8 cellular contexts compared by ENCODE assay signal in the genomic region with DNA sequence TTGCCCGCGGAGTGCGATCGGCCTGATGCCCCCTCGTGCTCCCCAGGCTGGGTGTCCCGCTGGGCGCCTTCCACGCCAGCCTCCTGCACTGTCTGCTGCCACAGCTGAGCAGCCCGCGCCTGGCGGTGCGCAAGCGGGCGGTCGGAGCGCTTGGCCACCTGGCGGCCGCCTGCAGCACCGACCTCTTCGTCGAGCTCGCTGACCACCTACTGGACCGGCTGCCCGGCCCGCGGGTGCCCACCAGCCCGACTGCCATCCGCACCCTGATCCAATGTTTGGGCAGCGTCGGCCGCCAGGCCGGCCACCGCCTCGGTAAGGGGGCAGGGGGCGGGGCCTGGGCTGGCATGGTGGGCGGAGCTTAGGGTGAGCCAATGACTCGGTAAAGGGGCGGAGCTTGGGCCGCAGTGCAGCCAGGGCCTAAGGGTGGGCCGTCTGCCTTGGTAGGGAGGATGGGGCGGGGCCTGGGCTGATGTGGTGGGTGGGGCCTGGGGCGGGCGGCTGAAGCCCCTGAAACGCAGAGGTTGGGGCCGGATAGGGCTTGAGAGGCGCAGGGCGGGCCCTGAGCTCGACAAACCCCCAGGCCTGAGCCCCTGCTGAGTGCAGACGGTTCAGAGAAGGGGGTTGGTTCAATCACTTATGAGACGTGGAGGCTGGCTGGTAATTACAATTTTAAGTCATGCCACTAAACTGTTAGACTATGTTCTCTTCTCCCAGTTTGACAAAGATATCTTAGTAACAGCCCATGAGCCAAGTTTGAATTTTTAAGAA. TPM values are rescaled to one million over a fixed set of nuclear protein-coding genes. Genes with fewer than 3 reads are reported as not detected.
A peak's percentile ranks its signal among the peaks of the same experiment; 100 is the strongest.
DNase-seq lines count a peak whose midpoint lies in the region; ATAC-seq and TF ChIP-seq lines count a peak whose summit lies in the region.

No MANE protein-coding gene starts in this region.

- H3K36me3 Mint-ChIP-seq in activated T-cell treated with anti-CD3 and anti-CD28 coated beads, Interleukin-2, amount 50 U/mL, for 4 hours (ENCODE audit: insufficient read depth): no peaks in the 10 kb centered on the region

- H3K36me3 ChIP-seq in OCI-LY7 (ENCODE audit: insufficient read depth, low read length) (peaks cover 4% of the 10 kb centered on the region; the same call in 1 of the 2 replicates), esophagus squamous epithelium (peaks cover 0 to 14% (median 0%) of the 10 kb centered on the region in 3 donors)

- peak overlapping the region; percentile 61 for H3K4me3 ChIP-seq in OCI-LY7 (ENCODE audit: low read depth, low read length, poor library complexity, severe bottlenecking)
- peak overlapping the region; percentile 44 to 76 (median 56) for H3K4me3 ChIP-seq in esophagus squamous epithelium

- ATAC-seq in GM19372 (IDR thresholded peaks at IDR 0.05; ENCODE audit: low read depth, unreplicated experiment): peak; percentile 98
- ATAC-seq in HG03520 (IDR thresholded peaks at IDR 0.05; ENCODE audit: unreplicated experiment): peak; percentile 92
- peak; percentile 99 for ATAC-seq in activated T-cell treated with anti-CD3 and anti-CD28 coated beads, Interleukin-2, amount 50 U/mL, for 4 hours

- H3K4me1 ChIP-seq in OCI-LY7 (ENCODE audit: insufficient read depth, low read length, poor library complexity, severe bottlenecking) (peaks cover 9% of the 10 kb centered on the region), esophagus squamous epithelium (peaks cover 4 to 22% (median 12%) of the 10 kb centered on the region in 3 donors)

- peak; percentile 70 for TF ChIP-seq CTCF in OCI-LY7 (conservative IDR thresholded peaks at IDR 0.05; ENCODE audit: low read length)
- peak in 5 of 6 experiments; percentile 80 to 99 (median 93) for TF ChIP-seq CTCF in esophagus squamous epithelium (IDR thresholded peaks at IDR 0.05)

- H3K9me3 Mint-ChIP-seq in activated T-cell treated with anti-CD3 and anti-CD28 coated beads, Interleukin-2, amount 50 U/mL, for 4 hours: no peaks in the 10 kb centered on the region

- intact Hi-C loops in OCI-LY7 (cut with micrococcal nuclease; ENCODE audit: unreplicated experiment): no loop called here
- intact Hi-C loops in esophagus squamous epithelium (cut with DNase I): no loop called here

- H3K9me3 ChIP-seq in OCI-LY7 (ENCODE audit: low read length): no peaks in the 10 kb centered on the region
- H3K9me3 ChIP-seq in esophagus squamous epithelium: no peaks in the 10 kb centered on the region

- no peaks in the 10 kb centered on the region for H3K27me3 ChIP-seq in esophagus squamous epithelium

- H3K27ac ChIP-seq in OCI-LY7 (ENCODE audit: low read depth, low read length, poor library complexity, severe bottlenecking) (no peak overlapping the region), esophagus squamous epithelium (peak overlapping the region; percentile 71 to 90 (median 80))

- peak in 13 of 14 donors; percentile 58 to 93 (median 86) for DNase-seq in C1 segment of cervical spinal cord (lab: John Stamatoyannopoulos, UW)
- DNase-seq in OCI-LY7 (ENCODE audit: low spot score): peak; percentile 93
- peak; percentile 93 for DNase-seq in activated T-cell treated with anti-CD3 and anti-CD28 coated beads, Interleukin-2, amount 50 U/mL, for 4 hours
- peak; percentile 68 for DNase-seq in esophagus squamous epithelium (lab: John Stamatoyannopoulos, UW)
- DNase-seq in myocyte (ENCODE audit: low read depth): peak; percentile 91
- peak; percentile 92 for DNase-seq in stimulated activated CD8-positive, alpha-beta memory T cell treated with anti-CD3 and anti-CD28 coated beads, Interleukin-7, amount 100 ng/mL, for 24 hours (ENCODE audit: low read depth)

- CTCF ChIA-PET in OCI-LY7 (lab: Charles Lee; ENCODE audit: unreplicated experiment): interaction anchor here (0.6 to 1.6 kb wide), 4 partner anchors 8 to 1496 kb away, joined by 3 to 20 read pairs (median 9); no protein-coding TSS in a partner anchor

- POLR2A ChIA-PET in OCI-LY7 (lab: Charles Lee): interaction anchor here (0.5 to 1.0 kb wide), 8 partner anchors 10 to 1643 kb away, joined by 3 to 6 read pairs (median 4); no protein-coding TSS in a partner anchor

- H3K9me2 ChIP-seq in OCI-LY7 (ENCODE audit: insufficient read depth, low read length): no peaks in the 10 kb centered on the region

- H3K79me2 ChIP-seq in OCI-LY7 (ENCODE audit: insufficient read depth, low read depth, low read length): no peaks in the 10 kb centered on the region

- peak overlapping the region; percentile 52 for H3K4me2 ChIP-seq in OCI-LY7 (ENCODE audit: low read length)

- H2AFZ ChIP-seq in OCI-LY7 (ENCODE audit: low read length): peak overlapping the region; percentile 38; the same call in 1 of the 2 replicates

- peak overlapping the region; percentile 64 for H3K4me3 Mint-ChIP-seq in activated T-cell treated with anti-CD3 and anti-CD28 coated beads, Interleukin-2, amount 50 U/mL, for 4 hours

- BruUV-seq in OCI-LY7 (replicated peaks; lab: Mats Ljungman, UMichigan): no TSS peak

- H3K4me1 Mint-ChIP-seq in activated T-cell treated with anti-CD3 and anti-CD28 coated beads, Interleukin-2, amount 50 U/mL, for 4 hours (ENCODE audit: low read depth): peaks cover 7% of the 10 kb centered on the region

- 0 out of 2 replicates have a peak, but pooled peaks cover 6% of the 10 kb centered on the region for H4K20me1 ChIP-seq in OCI-LY7 (ENCODE audit: insufficient read depth, low read length)

- 0 to 9% methylated on average over 4 to 9 of the region's 50 CpGs for WGBS in esophagus squamous epithelium, 2 donors

- peak in 2 of 4 donors; percentile 21 to 48 for TF ChIP-seq POLR2A in esophagus squamous epithelium (IDR thresholded peaks at IDR 0.05)

- no peaks in the 10 kb centered on the region for H3K27me3 Mint-ChIP-seq in activated T-cell treated with anti-CD3 and anti-CD28 coated beads, Interleukin-2, amount 50 U/mL, for 4 hours (ENCODE audit: low read depth)

RNA-seq across cellular contexts. Expression of a gene that starts 13.7 kb away (rescaled TPM):
- 8.9 and 11.0 TPM in 2 replicates for total RNA-seq in OCI-LY7 (2014; rRNA removed; shearing (Covaris generic))
- total RNA-seq in OCI-LY7 (2022) (4.0 and 4.1 TPM in 2 replicates), esophagus squamous epithelium (1 to 10 TPM in 1 of 4 donors, under 1 TPM in 3; 0.61 to 1.7 (median 0.91) TPM), myocyte (40.0 and 54.0 TPM in 2 replicates)
- total RNA-seq in activated T-cell treated with anti-CD3 and anti-CD28 coated beads, Interleukin-2, amount 50 U/mL, for 4 hours: 1 to 10 TPM; 1.0 to 1.9 (median 1.4) TPM
- polyA plus RNA-seq in myocyte (2012): 10.9 TPM

RNA-seq across cellular contexts. Expression of a gene that starts 31.2 kb away (rescaled TPM):
- total RNA-seq in OCI-LY7 (2014; rRNA removed; shearing (Covaris generic)): 3,339 and 3,717 TPM in 2 replicates
- total RNA-seq in OCI-LY7 (2022) (2,099 and 2,324 TPM in 2 replicates), esophagus squamous epithelium (100 to 1,000 TPM; 657 to 937 (median 873) TPM), myocyte (456 and 1,124 TPM in 2 replicates)
- total RNA-seq in activated T-cell treated with anti-CD3 and anti-CD28 coated beads, Interleukin-2, amount 50 U/mL, for 4 hours: 1,000 to 10,000 TPM; 2,424 to 2,614 (median 2,461) TPM
- polyA plus RNA-seq in myocyte (2012): 1,975 TPM

RNA-seq across cellular contexts. Expression of a gene that starts 51.1 kb away (rescaled TPM):
- total RNA-seq in OCI-LY7 (2014; rRNA removed; shearing (Covaris generic)): not detected in 2 replicates
- total RNA-seq in OCI-LY7 (2022): not detected in 2 replicates
- total RNA-seq in activated T-cell treated with anti-CD3 and anti-CD28 coated beads, Interleukin-2, amount 50 U/mL, for 4 hours: not detected
- 10 to 100 TPM; 43.9 to 79.1 (median 53.4) TPM for total RNA-seq in esophagus squamous epithelium
- not detected in 2 replicates for total RNA-seq in myocyte
- not detected for polyA plus RNA-seq in myocyte (2012)

Comparison
In these comparisons a context has a peak if more than half of its experiments do, and no peak if none do; other contexts are left out.
1. RNA of a gene that starts 51.1 kb away (total RNA-seq): 43.9 to 79.1 TPM in esophagus squamous epithelium; not detected in OCI-LY7, not detected in activated T-cell treated with anti-CD3 and anti-CD28 coated beads, Interleukin-2, amount 50 U/mL, for 4 hours and not detected in myocyte; every median in the first group is over 10 times any median in the second.
2. Peak in every context shown above with its lines, with median percentiles within 50 percentile points of each other: DNase-seq and ATAC-seq.